ENCODE assay signal across 19 cellular contexts in genomic region chr15:94107652-94108051, GRCh38.
A peak's percentile ranks its signal among the peaks of the same experiment; 100 is the strongest.
DNase-seq lines count a peak whose midpoint lies in the region; TF ChIP-seq lines count a peak whose summit lies in the region.
"Had no signal": no experiment of that assay in that cellular context is flagged by ENCODE, and none has a peak within 500 bp of the region (broad histone marks: within the 10 kb centered on the region; RNA-seq: fewer than 3 reads in every experiment).

No MANE protein-coding gene starts in this region.

- no peaks in the 10 kb centered on the region for H3K4me1 ChIP-seq in MM.1S (ENCODE audit: low read length)
- H3K4me1 ChIP-seq: A549, BE2C had no signal

- H3K9me3 ChIP-seq in MM.1S (replicated peaks; ENCODE audit: insufficient read depth, low read length) = no peaks in the 10 kb centered on the region
- H3K9me3 ChIP-seq: A549, BE2C had no signal

- no peak overlapping the region for H3K4me2 ChIP-seq in MM.1S (ENCODE audit: low read depth, low read length)
- H3K4me2 ChIP-seq: A549; BLaER1 treated with 17β-estradiol and CSF1 and Interleukin-3, amounts not matched to agents 10 nM and 100 nM had no signal

- TF ChIP-seq CTCF in MM.1S (IDR thresholded peaks at IDR 0.05; ENCODE audit: low read length) = no peak

- no peak overlapping the region for H2AFZ ChIP-seq in MM.1S (ENCODE audit: low read length)
- H2AFZ ChIP-seq: GM23248 had no signal

- no peaks in the 10 kb centered on the region for H3K27me3 ChIP-seq in MM.1S (replicated peaks; ENCODE audit: insufficient read depth, low read length)
- H3K27me3 ChIP-seq: BE2C; BLaER1 treated with 17β-estradiol and CSF1 and Interleukin-3, amounts not matched to agents 10 nM and 100 nM had no signal

- no peak overlapping the region for H3K9ac ChIP-seq in MM.1S (ENCODE audit: low read length)
- H3K9ac ChIP-seq: BLaER1 treated with 17β-estradiol and CSF1 and Interleukin-3, amounts not matched to agents 10 nM and 100 nM; GM23248 had no signal

- H4K20me1 ChIP-seq in MM.1S (ENCODE audit: insufficient read depth, low read length) = no peaks in the 10 kb centered on the region
- H4K20me1 ChIP-seq: BLaER1 treated with 17β-estradiol and CSF1 and Interleukin-3, amounts not matched to agents 10 nM and 100 nM had no signal

- no peaks in the 10 kb centered on the region for H3K79me2 ChIP-seq in MM.1S (ENCODE audit: low read length)

- no peak overlapping the region for H3K4me3 ChIP-seq in MM.1S (ENCODE audit: low read length)
- H3K4me3 ChIP-seq: A549; BLaER1 treated with 17β-estradiol and CSF1 and Interleukin-3, amounts not matched to agents 10 nM and 100 nM; GM23248 had no signal

- H3F3A ChIP-seq in MM.1S (ENCODE audit: insufficient read depth, low read length) = no peaks in the 10 kb centered on the region

- H3K27ac ChIP-seq in MM.1S (ENCODE audit: low read length) = no peak overlapping the region
- H3K27ac ChIP-seq: A549; BLaER1 treated with 17β-estradiol and CSF1 and Interleukin-3, amounts not matched to agents 10 nM and 100 nM; GM23248 had no signal

- no peaks in the 10 kb centered on the region for H3K9me2 ChIP-seq in MM.1S (replicated peaks; ENCODE audit: insufficient read depth, low read length)

- DNase-seq in NCI-H2029 treated with DMSO at 0.1 percent for 48 hours (lab: John Stamatoyannopoulos, UW) (peak; percentile 8), NCI-H2029 (lab: John Stamatoyannopoulos, UW) (no peak), MM.1S (peak; percentile 29), SW480 (ENCODE audit: low spot score) (peak; percentile 20), ureter (ENCODE audit: low spot score) (no peak), NCI-H146 treated with DMSO at 0.1 percent for 48 hours (lab: John Stamatoyannopoulos, UW; ENCODE audit: unreplicated experiment) (no peak)
- DNase-seq: 8988T; ACHN; AML-193; BE2C; CD4-positive, alpha-beta T cell; CD8-positive, alpha-beta memory T cell; DMS 273 treated with DMSO at 0.1 percent for 48 hours; DND-41; GM23248; H7; HCEC 1CT had no signal

- H3K36me3 ChIP-seq in MM.1S (replicated peaks; ENCODE audit: insufficient read depth, low read length) = no peaks in the 10 kb centered on the region
- H3K36me3 ChIP-seq: BE2C; BLaER1 treated with 17β-estradiol and CSF1 and Interleukin-3, amounts not matched to agents 10 nM and 100 nM had no signal

Comparison
In these comparisons a context has a peak if more than half of its experiments do, and no peak if none do; other contexts are left out.
1. DNase-seq: peak in NCI-H2029 treated with DMSO at 0.1 percent for 48 hours (single experiment), MM.1S (single experiment) and SW480 (single experiment); none in NCI-H2029 (single experiment), ureter (single experiment) and NCI-H146 treated with DMSO at 0.1 percent for 48 hours (single experiment).